Comparison of ENCODE assay signal across 43 cellular contexts in the genomic region with DNA sequence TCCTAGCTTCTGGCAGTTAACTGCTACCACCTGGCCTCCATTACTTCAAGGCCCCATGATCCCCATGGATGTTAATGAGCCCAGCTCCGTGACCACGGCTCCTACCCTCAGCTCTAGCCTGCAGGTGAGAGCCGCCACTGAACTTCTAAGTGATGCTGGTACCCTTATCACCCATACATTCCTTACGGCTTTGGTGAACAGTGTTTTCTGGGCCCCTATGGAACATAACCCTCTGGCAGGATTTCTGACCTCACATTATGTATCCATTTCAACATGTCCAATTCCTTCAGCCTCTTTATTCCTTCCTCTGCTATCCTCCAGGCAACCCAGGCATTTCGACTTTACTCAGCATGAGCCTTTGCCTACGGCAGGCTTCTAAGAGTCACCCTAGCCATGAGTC. TPM values are rescaled to one million over a fixed set of nuclear protein-coding genes. Genes with fewer than 3 reads are reported as not detected.
"Had no signal": no experiment of that assay in that cellular context is flagged by ENCODE, and none has a peak within 500 bp of the region (broad histone marks: within the 10 kb centered on the region; RNA-seq: fewer than 3 reads in every experiment).

No MANE protein-coding gene starts in this region.

- H3K27ac ChIP-seq: adrenal gland, ascending aorta, body of pancreas, brain microvascular endothelial cell, breast epithelium, cardiac muscle cell had no signal

- DNase-seq: activated effector memory CD4-positive, alpha-beta T cell treated with anti-CD3 and anti-CD28 coated beads, Interleukin-2, amount 50 U/mL, for 16 hours; activated effector memory CD4-positive, alpha-beta T cell treated with Interleukin-2 at 50 U/mL for 16 hours; activated gamma-delta T cell; activated gamma-delta T cell treated with Interleukin-2 at 50 U/mL for 16 hours; activated naive CD4-positive, alpha-beta T cell; activated naive CD4-positive, alpha-beta T cell treated with anti-CD3 and anti-CD28 coated beads for 36 hours; activated naive CD4-positive, alpha-beta T cell treated with anti-CD3 and anti-CD28 coated beads, Interleukin-2, amount 10 ng/mL, durations not matched to agents 7 days and 5 days; activated naive CD4-positive, alpha-beta T cell treated with anti-CD3 and anti-CD28 coated beads, Interleukin-2, amount 50 U/mL, for 16 hours; activated naive CD4-positive, alpha-beta T cell treated with Interleukin-2 at 50 U/mL for 16 hours; activated naive CD8-positive, alpha-beta T cell treated with anti-CD3 and anti-CD28 coated beads for 36 hours; activated naive CD8-positive, alpha-beta T cell treated with anti-CD3 and anti-CD28 coated beads, Interleukin-2, amount 10 ng/mL, durations not matched to agents 7 days and 5 days; activated naive CD8-positive, alpha-beta T cell treated with anti-CD3 and anti-CD28 coated beads, Interleukin-2, amount 50 U/mL, for 24 hours; activated T-cell treated with anti-CD3 and anti-CD28 coated beads for 4 hours; activated T-cell treated with anti-CD3 and anti-CD28 coated beads, Interleukin-2, amount 50 U/mL, for 1 hour; activated T-cell treated with anti-CD3 and anti-CD28 coated beads, Interleukin-2, amount 50 U/mL, for 24 hours; activated T-cell treated with anti-CD3 and anti-CD28 coated beads, Interleukin-2, amount 50 U/mL, for 4 hours; activated T-cell treated with anti-CD3 and anti-CD28 coated beads, Interleukin-2, amount 50 U/mL, for 48 hours; activated T-cell treated with anti-CD3 and anti-CD28 coated beads, Interleukin-2, amount 50 U/mL, for 72 hours; adrenal gland; amniotic stem cell; amygdala; anterior cingulate cortex; aorta; body of pancreas; brain microvascular endothelial cell; caudate nucleus; central memory CD4-positive, alpha-beta T cell; cerebellar nuclear complex had no signal

- H3K27me3 Mint-ChIP-seq: activated naive CD4-positive, alpha-beta T cell treated with anti-CD3 and anti-CD28 coated beads, Interleukin-2, amount 50 U/mL, for 24 hours; activated naive CD8-positive, alpha-beta T cell; activated naive CD8-positive, alpha-beta T cell treated with anti-CD3 and anti-CD28 coated beads for 36 hours; activated naive CD8-positive, alpha-beta T cell treated with anti-CD3 and anti-CD28 coated beads, Interleukin-2, amount 50 U/mL, for 24 hours had no signal

- H3K4me1 Mint-ChIP-seq: activated naive CD4-positive, alpha-beta T cell treated with anti-CD3 and anti-CD28 coated beads, Interleukin-2, amount 10 ng/mL, durations not matched to agents 7 days and 5 days; activated naive CD4-positive, alpha-beta T cell treated with anti-CD3 and anti-CD28 coated beads, Interleukin-2, amount 50 U/mL, for 24 hours; activated naive CD8-positive, alpha-beta T cell treated with anti-CD3 and anti-CD28 coated beads for 36 hours; activated naive CD8-positive, alpha-beta T cell treated with anti-CD3 and anti-CD28 coated beads, Interleukin-2, amount 10 ng/mL, durations not matched to agents 7 days and 5 days; activated naive CD8-positive, alpha-beta T cell treated with anti-CD3 and anti-CD28 coated beads, Interleukin-2, amount 50 U/mL, for 24 hours; brain had no signal

- H3K9me3 Mint-ChIP-seq: activated naive CD4-positive, alpha-beta T cell treated with anti-CD3 and anti-CD28 coated beads for 36 hours; activated naive CD4-positive, alpha-beta T cell treated with anti-CD3 and anti-CD28 coated beads, Interleukin-2, amount 10 ng/mL, durations not matched to agents 7 days and 5 days; activated naive CD4-positive, alpha-beta T cell treated with anti-CD3 and anti-CD28 coated beads, Interleukin-2, amount 50 U/mL, for 24 hours; activated naive CD4-positive, alpha-beta T cell treated with anti-CD3 and anti-CD28 coated beads, Interleukin-2, amount 50 U/mL, for 72 hours; activated naive CD8-positive, alpha-beta T cell treated with anti-CD3 and anti-CD28 coated beads for 36 hours; activated naive CD8-positive, alpha-beta T cell treated with anti-CD3 and anti-CD28 coated beads, Interleukin-2, amount 10 ng/mL, durations not matched to agents 7 days and 5 days; activated naive CD8-positive, alpha-beta T cell treated with anti-CD3 and anti-CD28 coated beads, Interleukin-2, amount 50 U/mL, for 24 hours; activated T-cell treated with anti-CD3 and anti-CD28 coated beads, Interleukin-2, amount 50 U/mL, for 24 hours; activated T-cell treated with anti-CD3 and anti-CD28 coated beads, Interleukin-2, amount 50 U/mL, for 4 hours; activated T-cell treated with anti-CD3 and anti-CD28 coated beads, Interleukin-2, amount 50 U/mL, for 72 hours; activated T-helper 1 cell treated with anti-CD3 and anti-CD28 coated beads, Interleukin-12 subunit alpha, Interleukin-12 subunit beta, Interleukin-2, Interleukin-4 antibody, amounts not matched to agents 30 ng/mL and 10 ng/mL and 1 ng/mL, durations not matched to agents 14 hours and 24 hours and 36 hours; activated T-helper 2 cell treated with anti-CD3 and anti-CD28 coated beads, Interferon-gamma antibody, Interleukin-2, Interleukin-4, amounts not matched to agents 10 μg/mL and 5 μg/mL and 100 μg/mL, durations not matched to agents 14 hours and 24 hours and 36 hours had no signal

- H3K4me3 ChIP-seq: adrenal gland, ascending aorta, body of pancreas, breast epithelium, cardiac muscle cell had no signal

- H3K27ac Mint-ChIP-seq: activated naive CD4-positive, alpha-beta T cell treated with anti-CD3 and anti-CD28 coated beads for 36 hours; activated naive CD4-positive, alpha-beta T cell treated with anti-CD3 and anti-CD28 coated beads, Interleukin-2, amount 10 ng/mL, durations not matched to agents 7 days and 5 days; activated naive CD4-positive, alpha-beta T cell treated with anti-CD3 and anti-CD28 coated beads, Interleukin-2, amount 50 U/mL, for 24 hours; activated naive CD4-positive, alpha-beta T cell treated with anti-CD3 and anti-CD28 coated beads, Interleukin-2, amount 50 U/mL, for 72 hours; activated naive CD8-positive, alpha-beta T cell; activated naive CD8-positive, alpha-beta T cell treated with anti-CD3 and anti-CD28 coated beads for 36 hours; activated naive CD8-positive, alpha-beta T cell treated with anti-CD3 and anti-CD28 coated beads, Interleukin-2, amount 10 ng/mL, durations not matched to agents 7 days and 5 days; activated naive CD8-positive, alpha-beta T cell treated with anti-CD3 and anti-CD28 coated beads, Interleukin-2, amount 50 U/mL, for 24 hours; activated T-cell treated with anti-CD3 and anti-CD28 coated beads, Interleukin-2, amount 50 U/mL, for 24 hours; activated T-cell treated with anti-CD3 and anti-CD28 coated beads, Interleukin-2, amount 50 U/mL, for 72 hours; activated T-helper 1 cell treated with anti-CD3 and anti-CD28 coated beads, Interleukin-12 subunit alpha, Interleukin-12 subunit beta, Interleukin-2, Interleukin-4 antibody, amounts not matched to agents 30 ng/mL and 10 ng/mL and 1 ng/mL, durations not matched to agents 14 hours and 24 hours and 36 hours; activated T-helper 2 cell treated with anti-CD3 and anti-CD28 coated beads, Interferon-gamma antibody, Interleukin-2, Interleukin-4, amounts not matched to agents 10 μg/mL and 5 μg/mL and 100 μg/mL, durations not matched to agents 14 hours and 24 hours and 36 hours; brain had no signal

- H3K36me3 ChIP-seq: adrenal gland, ascending aorta, brain microvascular endothelial cell, breast epithelium, cardiac muscle cell had no signal

- H3K4me1 ChIP-seq: adrenal gland, ascending aorta, body of pancreas, breast epithelium had no signal

- H3K27me3 ChIP-seq: ascending aorta, body of pancreas, brain microvascular endothelial cell, cardiac muscle cell had no signal

- FAIRE-seq: bronchial epithelial cell had no signal

- ATAC-seq: activated naive CD4-positive, alpha-beta T cell treated with anti-CD3 and anti-CD28 coated beads, Interleukin-2, amount 50 U/mL, for 72 hours; activated naive CD8-positive, alpha-beta T cell treated with anti-CD3 and anti-CD28 coated beads, Interleukin-2, amount 50 U/mL, for 24 hours; activated T-cell treated with anti-CD3 and anti-CD28 coated beads, Interleukin-2, amount 50 U/mL, for 4 hours; activated T-cell treated with anti-CD3 and anti-CD28 coated beads, Interleukin-2, amount 50 U/mL, for 72 hours; body of pancreas had no signal

- H3K36me3 Mint-ChIP-seq: activated naive CD4-positive, alpha-beta T cell treated with anti-CD3 and anti-CD28 coated beads, Interleukin-2, amount 10 ng/mL, durations not matched to agents 7 days and 5 days; activated naive CD4-positive, alpha-beta T cell treated with anti-CD3 and anti-CD28 coated beads, Interleukin-2, amount 50 U/mL, for 24 hours; activated naive CD4-positive, alpha-beta T cell treated with anti-CD3 and anti-CD28 coated beads, Interleukin-2, amount 50 U/mL, for 72 hours; activated naive CD8-positive, alpha-beta T cell; activated naive CD8-positive, alpha-beta T cell treated with anti-CD3 and anti-CD28 coated beads for 36 hours; activated naive CD8-positive, alpha-beta T cell treated with anti-CD3 and anti-CD28 coated beads, Interleukin-2, amount 10 ng/mL, durations not matched to agents 7 days and 5 days; brain had no signal

- H3K9me3 ChIP-seq: adrenal gland, ascending aorta, body of pancreas, breast epithelium had no signal

- H3K4me3 Mint-ChIP-seq: activated naive CD4-positive, alpha-beta T cell treated with anti-CD3 and anti-CD28 coated beads for 36 hours; activated naive CD4-positive, alpha-beta T cell treated with anti-CD3 and anti-CD28 coated beads, Interleukin-2, amount 10 ng/mL, durations not matched to agents 7 days and 5 days; activated naive CD4-positive, alpha-beta T cell treated with anti-CD3 and anti-CD28 coated beads, Interleukin-2, amount 50 U/mL, for 24 hours; activated naive CD8-positive, alpha-beta T cell; activated naive CD8-positive, alpha-beta T cell treated with anti-CD3 and anti-CD28 coated beads for 36 hours; activated naive CD8-positive, alpha-beta T cell treated with anti-CD3 and anti-CD28 coated beads, Interleukin-2, amount 10 ng/mL, durations not matched to agents 7 days and 5 days; activated naive CD8-positive, alpha-beta T cell treated with anti-CD3 and anti-CD28 coated beads, Interleukin-2, amount 50 U/mL, for 24 hours; activated T-cell treated with anti-CD3 and anti-CD28 coated beads, Interleukin-2, amount 50 U/mL, for 24 hours; activated T-cell treated with anti-CD3 and anti-CD28 coated beads, Interleukin-2, amount 50 U/mL, for 4 hours; activated T-cell treated with anti-CD3 and anti-CD28 coated beads, Interleukin-2, amount 50 U/mL, for 72 hours; activated T-helper 1 cell treated with anti-CD3 and anti-CD28 coated beads, Interleukin-12 subunit alpha, Interleukin-12 subunit beta, Interleukin-2, Interleukin-4 antibody, amounts not matched to agents 30 ng/mL and 10 ng/mL and 1 ng/mL, durations not matched to agents 14 hours and 24 hours and 36 hours; brain had no signal

RNA-seq across cellular contexts. Expression of a gene that starts 24.6 kb away (rescaled TPM):
- total RNA-seq: activated naive CD4-positive, alpha-beta T cell treated with anti-CD3 and anti-CD28 coated beads for 36 hours; activated naive CD4-positive, alpha-beta T cell treated with anti-CD3 and anti-CD28 coated beads, Interleukin-2, amount 50 U/mL, for 72 hours; activated naive CD8-positive, alpha-beta T cell treated with anti-CD3 and anti-CD28 coated beads for 36 hours; activated naive CD8-positive, alpha-beta T cell treated with anti-CD3 and anti-CD28 coated beads, Interleukin-2, amount 10 ng/mL, durations not matched to agents 7 days and 5 days; activated T-cell treated with anti-CD3 and anti-CD28 coated beads, Interleukin-2, amount 50 U/mL, for 4 hours; activated T-cell treated with anti-CD3 and anti-CD28 coated beads, Interleukin-2, amount 50 U/mL, for 72 hours; activated T-helper 1 cell treated with anti-CD3 and anti-CD28 coated beads, Interleukin-12 subunit alpha, Interleukin-12 subunit beta, Interleukin-2, Interleukin-4 antibody, amounts not matched to agents 30 ng/mL and 10 ng/mL and 1 ng/mL, durations not matched to agents 14 hours and 24 hours and 36 hours; activated T-helper 2 cell treated with anti-CD3 and anti-CD28 coated beads, Interferon-gamma antibody, Interleukin-2, Interleukin-4, amounts not matched to agents 10 μg/mL and 5 μg/mL and 100 μg/mL, durations not matched to agents 14 hours and 24 hours and 36 hours; aorta; ascending aorta; astrocyte; body of pancreas; breast epithelium; bronchial epithelial cell; cardiac muscle cell; cardiac septum; cerebellum; chondrocyte had no signal
- polyA plus RNA-seq: adipose tissue, aorta, cardiac muscle cell had no signal

RNA-seq across cellular contexts. Expression of a gene that starts 25.6 kb away (rescaled TPM):
- total RNA-seq: ascending aorta had no signal
